Comparison of ENCODE assay signal across 1 cellular context in genomic region chr11:131503017-131503416, GRCh38.
TF ChIP-seq lines count a peak whose summit lies in the region.

No MANE protein-coding gene starts in this region.

TF ChIP-seq in H1, 55 proteins besides CTCF, POLR2A, EP300 and RAD21 (continued from another document):
- TF ChIP-seq, protein P1, sequence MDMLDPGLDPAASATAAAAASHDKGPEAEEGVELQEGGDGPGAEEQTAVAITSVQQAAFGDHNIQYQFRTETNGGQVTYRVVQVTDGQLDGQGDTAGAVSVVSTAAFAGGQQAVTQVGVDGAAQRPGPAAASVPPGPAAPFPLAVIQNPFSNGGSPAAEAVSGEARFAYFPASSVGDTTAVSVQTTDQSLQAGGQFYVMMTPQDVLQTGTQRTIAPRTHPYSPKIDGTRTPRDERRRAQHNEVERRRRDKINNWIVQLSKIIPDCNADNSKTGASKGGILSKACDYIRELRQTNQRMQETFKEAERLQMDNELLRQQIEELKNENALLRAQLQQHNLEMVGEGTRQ (IDR thresholded peaks at IDR 0.05; ENCODE audit: low read length), result no peak
- no peak for TF ChIP-seq SP4 (IDR thresholded peaks at IDR 0.05; ENCODE audit: low read length)
- TF ChIP-seq CBX8 (IDR thresholded peaks at IDR 0.05; ENCODE audit: borderline replicate concordance, low read depth, low read length), result no peak
- no peak for TF ChIP-seq CEBPB (IDR thresholded peaks at IDR 0.05; ENCODE audit: low read depth, low read length)
- no peak for TF ChIP-seq TEAD4 (IDR thresholded peaks at IDR 0.05; ENCODE audit: low read depth, low read length)
- no peak for TF ChIP-seq BCL11A (IDR thresholded peaks at IDR 0.05; ENCODE audit: low read depth in 2 of 2, low read length in 2 of 2)
- no peak for TF ChIP-seq BACH1 (IDR thresholded peaks at IDR 0.05; ENCODE audit: low read length)
- TF ChIP-seq KDM5A (IDR thresholded peaks at IDR 0.05; ENCODE audit: low read length), result no peak
- no peak for TF ChIP-seq GABPA (IDR thresholded peaks at IDR 0.05; ENCODE audit: borderline replicate concordance, insufficient read depth, low read length)
- no peak for TF ChIP-seq SUZ12 (IDR thresholded peaks at IDR 0.05; ENCODE audit: low read length)
- no peak for TF ChIP-seq HDAC2 (IDR thresholded peaks at IDR 0.05; ENCODE audit: borderline replicate concordance in 1 of 2, low read depth in 2 of 2, low read length in 2 of 2)
